Comparison of ENCODE assay signal across 8 cellular contexts in genomic region chr3:11379238-11379823, GRCh38.
DNase-seq lines count a peak whose midpoint lies in the region; FAIRE-seq and TF ChIP-seq lines count a peak whose summit lies in the region.

No MANE protein-coding gene starts in this region.

- POLR2A ChIA-PET in AG04449 (lab: Yijun Ruan, JAX), result interaction anchor here (0.7 to 0.9 kb wide), 2 partner anchors 188 to 262 kb away, joined by 3 read pairs; no protein-coding TSS in a partner anchor

- H3K4me2 ChIP-seq in OCI-LY1 (ENCODE audit: low read length), result peak overlapping the region; percentile 64

- no peaks in the 10 kb centered on the region for H4K20me1 ChIP-seq in OCI-LY1 (ENCODE audit: insufficient read depth, low read length)

- no peak for DNase-seq in AG04449 (ENCODE audit: low read depth, low spot score)
- peak; percentile 45 for DNase-seq in GM13976 (ENCODE audit: low spot score)
- DNase-seq in coronary artery (ENCODE audit: low spot score), result no peak
- peak; percentile 80 to 84 for DNase-seq in lung microvascular endothelial cell (ENCODE audit: low read depth in 2 of 2)
- DNase-seq in GM12892 (ENCODE audit: insufficient read length), result no peak
- DNase-seq in activated gamma-delta T cell treated with Interleukin-2 at 50 U/mL for 16 hours, result no peak
- no peak for DNase-seq in T-helper 9 cell

- H3K4me1 ChIP-seq in OCI-LY1 (ENCODE audit: insufficient read depth, low read length, severe bottlenecking), result peaks cover 31% of the 10 kb centered on the region

- no peaks in the 10 kb centered on the region for H3F3A ChIP-seq in OCI-LY1 (ENCODE audit: insufficient read depth, low read length)

- CTCF ChIA-PET in AG04449 (lab: Yijun Ruan, JAX), result interaction anchor here (0.6 to 11.4 kb wide), 74 partner anchors 8 to 797 kb away, joined by 3 to 260 read pairs (median 5); partner anchors contain the start of genes TAMM41 and VGLL4

- H3K27me3 ChIP-seq in OCI-LY1 (ENCODE audit: insufficient read depth, low read length), result no peaks in the 10 kb centered on the region

- H3K36me3 ChIP-seq in OCI-LY1 (ENCODE audit: insufficient read depth, low read length), result no peaks in the 10 kb centered on the region

- FAIRE-seq in GM12892 (lab: Jason Lieb, UNC), result no peak

- peak overlapping the region; percentile 78 for H3K27ac ChIP-seq in OCI-LY1 (ENCODE audit: low read depth, low read length, poor library complexity, severe bottlenecking)
- peak overlapping the region; percentile 54 to 70 for H3K27ac ChIP-seq in coronary artery

- H3K9me2 ChIP-seq in OCI-LY1 (ENCODE audit: low read depth, low read length), result no peaks in the 10 kb centered on the region

- no peaks in the 10 kb centered on the region for H3K9me3 ChIP-seq in OCI-LY1 (ENCODE audit: low read length)

- peak; percentile 22 for TF ChIP-seq CTCF in AG04449 (IDR thresholded peaks at IDR 0.05; ENCODE audit: insufficient read depth, low read length, missing control alignments)
- peak; percentile 49 for TF ChIP-seq CTCF in GM13976 (IDR thresholded peaks at IDR 0.05; ENCODE audit: borderline replicate concordance, control extremely low read depth, extremely low read depth, insufficient read depth, missing control alignments)
- TF ChIP-seq CTCF in OCI-LY1 (IDR thresholded peaks at IDR 0.05; ENCODE audit: low read length), result peak; percentile 76
- TF ChIP-seq CTCF in coronary artery (IDR thresholded peaks at IDR 0.05), result peak; percentile 28

- in situ Hi-C loops in GM13976 (cut with MboI; ENCODE audit: low sequenced_read_pairs, unreplicated experiment), result no loop called here

- H3K79me2 ChIP-seq in OCI-LY1 (ENCODE audit: insufficient read depth, low read length), result no peaks in the 10 kb centered on the region

- H3K9ac ChIP-seq in OCI-LY1 (ENCODE audit: low read length), result peak overlapping the region; percentile 56

- no peak for TF ChIP-seq POLR2A in GM12892 (IDR thresholded peaks at IDR 0.05; ENCODE audit: low read depth, low read length)

- H2AFZ ChIP-seq in OCI-LY1 (ENCODE audit: low read length), result peak overlapping the region; percentile 7; the same call in 1 of the 2 replicates

- H3K4me3 ChIP-seq in AG04449 (ENCODE audit: low read depth, low read length) (no peak overlapping the region), OCI-LY1 (ENCODE audit: low read depth, low read length, poor library complexity, severe bottlenecking) (peak overlapping the region; percentile 42), coronary artery (peak overlapping the region; percentile 54)

Comparison
In these comparisons a context has a peak if more than half of its experiments do, and no peak if none do; other contexts are left out.
1. DNase-seq: peak in GM13976 (single experiment) and lung microvascular endothelial cell (2 of 2); none in AG04449 (single experiment), coronary artery (single experiment), GM12892 (single experiment), activated gamma-delta T cell treated with Interleukin-2 at 50 U/mL for 16 hours (single experiment) and T-helper 9 cell (single experiment).
2. CTCF ChIP-seq: peak in every context shown above with its lines; median percentile 76 in OCI-LY1; 49 in GM13976; 28 in coronary artery; 22 in AG04449.